ENCODE assay signal across 1 cellular context in the genomic region with DNA sequence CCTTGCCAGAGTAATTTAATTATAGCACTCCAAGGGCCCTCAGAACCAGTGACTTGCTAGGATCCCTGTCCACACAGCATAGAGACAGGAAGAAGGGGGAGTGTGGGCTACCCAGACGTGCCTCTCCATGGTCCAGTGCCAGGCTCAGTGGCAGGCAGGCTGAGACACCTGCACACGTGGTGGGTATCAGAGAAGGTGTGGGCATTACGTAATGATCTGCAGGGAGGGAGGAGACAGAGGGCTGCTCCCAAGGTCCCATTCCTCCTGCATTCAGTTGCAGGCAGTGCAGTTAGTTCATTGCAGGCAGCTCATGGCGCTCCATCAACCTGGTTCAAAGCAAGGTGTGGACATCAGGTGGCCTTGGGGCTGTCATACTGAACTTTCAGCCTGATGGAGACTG.
TF ChIP-seq lines count a peak whose summit lies in the region.

No MANE protein-coding gene starts in this region.

TF ChIP-seq in HepG2, 621 proteins besides CTCF, POLR2A, EP300 and RAD21 (continued from another document and continues in another):
- TF ChIP-seq, protein P1, sequence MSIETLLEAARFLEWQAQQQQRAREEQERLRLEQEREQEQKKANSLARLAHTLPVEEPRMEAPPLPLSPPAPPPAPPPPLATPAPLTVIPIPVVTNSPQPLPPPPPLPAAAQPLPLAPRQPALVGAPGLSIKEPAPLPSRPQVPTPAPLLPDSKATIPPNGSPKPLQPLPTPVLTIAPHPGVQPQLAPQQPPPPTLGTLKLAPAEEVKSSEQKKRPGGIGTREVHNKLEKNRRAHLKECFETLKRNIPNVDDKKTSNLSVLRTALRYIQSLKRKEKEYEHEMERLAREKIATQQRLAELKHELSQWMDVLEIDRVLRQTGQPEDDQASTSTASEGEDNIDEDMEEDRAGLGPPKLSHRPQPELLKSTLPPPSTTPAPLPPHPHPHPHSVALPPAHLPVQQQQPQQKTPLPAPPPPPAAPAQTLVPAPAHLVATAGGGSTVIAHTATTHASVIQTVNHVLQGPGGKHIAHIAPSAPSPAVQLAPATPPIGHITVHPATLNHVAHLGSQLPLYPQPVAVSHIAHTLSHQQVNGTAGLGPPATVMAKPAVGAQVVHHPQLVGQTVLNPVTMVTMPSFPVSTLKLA (IDR thresholded peaks at IDR 0.05) = peak; percentile 48
- TF ChIP-seq PHF21A (CRISPR knock-in tag; IDR thresholded peaks at IDR 0.05) = 0 out of 2 replicates have a peak, but pooled peaks have one; percentile 19
- peak; percentile 19; the same call in 1 of the 2 replicates for TF ChIP-seq KDM5B (CRISPR knock-in tag; IDR thresholded peaks at IDR 0.05; ENCODE audit: borderline replicate concordance)
- no peak for TF ChIP-seq REST (IDR thresholded peaks at IDR 0.05; ENCODE audit: borderline replicate concordance in 1 of 2, low read depth in 1 of 2, low read length in 2 of 2)
- TF ChIP-seq ZNF282 (IDR thresholded peaks at IDR 0.05; ENCODE audit: partially characterized antibody) = no peak
- TF ChIP-seq ZBTB38 (CRISPR knock-in tag; IDR thresholded peaks at IDR 0.05) = peak; percentile 32; the same call in 1 of the 2 replicates
- TF ChIP-seq ZEB1 (IDR thresholded peaks at IDR 0.05; ENCODE audit: insufficient replicate concordance, low read depth) = peak; percentile 35
- peak; percentile 95 for TF ChIP-seq ZNF644 (CRISPR knock-in tag; IDR thresholded peaks at IDR 0.05; ENCODE audit: low read depth)
- TF ChIP-seq, protein P2, sequence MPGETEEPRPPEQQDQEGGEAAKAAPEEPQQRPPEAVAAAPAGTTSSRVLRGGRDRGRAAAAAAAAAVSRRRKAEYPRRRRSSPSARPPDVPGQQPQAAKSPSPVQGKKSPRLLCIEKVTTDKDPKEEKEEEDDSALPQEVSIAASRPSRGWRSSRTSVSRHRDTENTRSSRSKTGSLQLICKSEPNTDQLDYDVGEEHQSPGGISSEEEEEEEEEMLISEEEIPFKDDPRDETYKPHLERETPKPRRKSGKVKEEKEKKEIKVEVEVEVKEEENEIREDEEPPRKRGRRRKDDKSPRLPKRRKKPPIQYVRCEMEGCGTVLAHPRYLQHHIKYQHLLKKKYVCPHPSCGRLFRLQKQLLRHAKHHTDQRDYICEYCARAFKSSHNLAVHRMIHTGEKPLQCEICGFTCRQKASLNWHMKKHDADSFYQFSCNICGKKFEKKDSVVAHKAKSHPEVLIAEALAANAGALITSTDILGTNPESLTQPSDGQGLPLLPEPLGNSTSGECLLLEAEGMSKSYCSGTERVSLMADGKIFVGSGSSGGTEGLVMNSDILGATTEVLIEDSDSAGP (CRISPR knock-in tag; IDR thresholded peaks at IDR 0.05; ENCODE audit: borderline replicate concordance) = peak; percentile 64
- no peak for TF ChIP-seq ZNF776 (CRISPR knock-in tag; IDR thresholded peaks at IDR 0.05)
- TF ChIP-seq TEAD3 (CRISPR knock-in tag; optimal IDR thresholded peaks at IDR 0.05; ENCODE audit: borderline replicate concordance) = peak; percentile 68
- TF ChIP-seq NRL (CRISPR knock-in tag; IDR thresholded peaks at IDR 0.05; ENCODE audit: borderline replicate concordance) = 0 out of 2 replicates have a peak, but pooled peaks have one; percentile 38
- TF ChIP-seq HCFC1 (IDR thresholded peaks at IDR 0.05; ENCODE audit: low read depth, low read length) = no peak
- no peak for TF ChIP-seq ZNF382 (CRISPR knock-in tag; IDR thresholded peaks at IDR 0.05; ENCODE audit: borderline replicate concordance)
- TF ChIP-seq SOX13 (IDR thresholded peaks at IDR 0.05) = no peak
- TF ChIP-seq SOX13 (CRISPR knock-in tag; conservative IDR thresholded peaks at IDR 0.05 in 1 of 2, IDR thresholded peaks at IDR 0.05 in 1 of 2) = peak in 1 of 2 experiments; percentile 58; a peak in 1 of 4 replicates
- TF ChIP-seq MIXL1 (CRISPR knock-in tag; IDR thresholded peaks at IDR 0.05) = no peak
- peak; percentile 57 for TF ChIP-seq HOXA3 (CRISPR knock-in tag; IDR thresholded peaks at IDR 0.05)
- TF ChIP-seq RORA (CRISPR knock-in tag; IDR thresholded peaks at IDR 0.05) = no peak
- no peak for TF ChIP-seq ZNF691 (CRISPR knock-in tag; IDR thresholded peaks at IDR 0.05; ENCODE audit: borderline replicate concordance, low read depth)
- peak; percentile 65 for TF ChIP-seq HNF4A (CRISPR knock-in tag; IDR thresholded peaks at IDR 0.05)
- TF ChIP-seq ZFP41 (CRISPR knock-in tag; IDR thresholded peaks at IDR 0.05; ENCODE audit: borderline replicate concordance) = no peak
- peak; percentile 24; the same call in 1 of the 2 replicates for TF ChIP-seq ATF2 (CRISPR knock-in tag; IDR thresholded peaks at IDR 0.05)
- no peak for TF ChIP-seq NFE2L2 (IDR thresholded peaks at IDR 0.05; ENCODE audit: low read length)
- 0 out of 2 replicates have a peak, but pooled peaks have one; percentile 22 for TF ChIP-seq CBX5 (CRISPR knock-in tag; IDR thresholded peaks at IDR 0.05; ENCODE audit: borderline replicate concordance)
- no peak for TF ChIP-seq NCOA1 (CRISPR knock-in tag; IDR thresholded peaks at IDR 0.05)
- TF ChIP-seq SALL1 (CRISPR knock-in tag; IDR thresholded peaks at IDR 0.05) = peak; percentile 62; the same call in 1 of the 2 replicates
- TF ChIP-seq, protein P3, sequence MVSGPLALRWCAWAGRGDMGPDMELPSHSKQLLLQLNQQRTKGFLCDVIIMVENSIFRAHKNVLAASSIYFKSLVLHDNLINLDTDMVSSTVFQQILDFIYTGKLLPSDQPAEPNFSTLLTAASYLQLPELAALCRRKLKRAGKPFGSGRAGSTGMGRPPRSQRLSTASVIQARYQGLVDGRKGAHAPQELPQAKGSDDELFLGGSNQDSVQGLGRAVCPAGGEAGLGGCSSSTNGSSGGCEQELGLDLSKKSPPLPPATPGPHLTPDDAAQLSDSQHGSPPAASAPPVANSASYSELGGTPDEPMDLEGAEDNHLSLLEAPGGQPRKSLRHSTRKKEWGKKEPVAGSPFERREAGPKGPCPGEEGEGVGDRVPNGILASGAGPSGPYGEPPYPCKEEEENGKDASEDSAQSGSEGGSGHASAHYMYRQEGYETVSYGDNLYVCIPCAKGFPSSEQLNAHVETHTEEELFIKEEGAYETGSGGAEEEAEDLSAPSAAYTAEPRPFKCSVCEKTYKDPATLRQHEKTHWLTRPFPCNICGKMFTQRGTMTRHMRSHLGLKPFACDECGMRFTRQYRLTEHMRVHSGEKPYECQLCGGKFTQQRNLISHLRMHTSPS (CRISPR knock-in tag; IDR thresholded peaks at IDR 0.05; ENCODE audit: low read depth) = 0 out of 2 replicates have a peak, but pooled peaks have one; percentile 52
- TF ChIP-seq SOX6 (IDR thresholded peaks at IDR 0.05) = no peak
- peak; percentile 37; the same call in 1 of the 2 replicates for TF ChIP-seq SOX6 (CRISPR knock-in tag; IDR thresholded peaks at IDR 0.05)
- TF ChIP-seq GATAD2A (CRISPR knock-in tag; IDR thresholded peaks at IDR 0.05) = peak; percentile 72
- TF ChIP-seq NFRKB (IDR thresholded peaks at IDR 0.05) = no peak
- no peak; the same call in 1 of the 2 replicates for TF ChIP-seq ZNF431 (CRISPR knock-in tag; IDR thresholded peaks at IDR 0.05; ENCODE audit: borderline replicate concordance, low read depth)
- no peak for TF ChIP-seq ZNF557 (CRISPR knock-in tag; IDR thresholded peaks at IDR 0.05)
- TF ChIP-seq ZNF749 (CRISPR knock-in tag; IDR thresholded peaks at IDR 0.05; ENCODE audit: borderline replicate concordance) = no peak
- no peak for TF ChIP-seq HNRNPK (IDR thresholded peaks at IDR 0.05; ENCODE audit: low read depth, low read length, poor library complexity, severe bottlenecking)
- peak; percentile 57 for TF ChIP-seq RXRA (CRISPR knock-in tag; IDR thresholded peaks at IDR 0.05)
- TF ChIP-seq MXD4 (CRISPR knock-in tag; IDR thresholded peaks at IDR 0.05) = peak; percentile 49; the same call in 1 of the 2 replicates
- no peak for TF ChIP-seq ZSCAN21 (CRISPR knock-in tag; IDR thresholded peaks at IDR 0.05; ENCODE audit: borderline replicate concordance)
- TF ChIP-seq TCF7L2 (IDR thresholded peaks at IDR 0.05; ENCODE audit: low read depth, low read length) = no peak
- TF ChIP-seq MXD1 (CRISPR knock-in tag; IDR thresholded peaks at IDR 0.05) = no peak
- TF ChIP-seq ZNF615 (CRISPR knock-in tag; IDR thresholded peaks at IDR 0.05; ENCODE audit: borderline replicate concordance) = no peak
- TF ChIP-seq PITX1 (CRISPR knock-in tag; IDR thresholded peaks at IDR 0.05) = no peak; the same call in 1 of the 2 replicates
- TF ChIP-seq, protein P4, sequence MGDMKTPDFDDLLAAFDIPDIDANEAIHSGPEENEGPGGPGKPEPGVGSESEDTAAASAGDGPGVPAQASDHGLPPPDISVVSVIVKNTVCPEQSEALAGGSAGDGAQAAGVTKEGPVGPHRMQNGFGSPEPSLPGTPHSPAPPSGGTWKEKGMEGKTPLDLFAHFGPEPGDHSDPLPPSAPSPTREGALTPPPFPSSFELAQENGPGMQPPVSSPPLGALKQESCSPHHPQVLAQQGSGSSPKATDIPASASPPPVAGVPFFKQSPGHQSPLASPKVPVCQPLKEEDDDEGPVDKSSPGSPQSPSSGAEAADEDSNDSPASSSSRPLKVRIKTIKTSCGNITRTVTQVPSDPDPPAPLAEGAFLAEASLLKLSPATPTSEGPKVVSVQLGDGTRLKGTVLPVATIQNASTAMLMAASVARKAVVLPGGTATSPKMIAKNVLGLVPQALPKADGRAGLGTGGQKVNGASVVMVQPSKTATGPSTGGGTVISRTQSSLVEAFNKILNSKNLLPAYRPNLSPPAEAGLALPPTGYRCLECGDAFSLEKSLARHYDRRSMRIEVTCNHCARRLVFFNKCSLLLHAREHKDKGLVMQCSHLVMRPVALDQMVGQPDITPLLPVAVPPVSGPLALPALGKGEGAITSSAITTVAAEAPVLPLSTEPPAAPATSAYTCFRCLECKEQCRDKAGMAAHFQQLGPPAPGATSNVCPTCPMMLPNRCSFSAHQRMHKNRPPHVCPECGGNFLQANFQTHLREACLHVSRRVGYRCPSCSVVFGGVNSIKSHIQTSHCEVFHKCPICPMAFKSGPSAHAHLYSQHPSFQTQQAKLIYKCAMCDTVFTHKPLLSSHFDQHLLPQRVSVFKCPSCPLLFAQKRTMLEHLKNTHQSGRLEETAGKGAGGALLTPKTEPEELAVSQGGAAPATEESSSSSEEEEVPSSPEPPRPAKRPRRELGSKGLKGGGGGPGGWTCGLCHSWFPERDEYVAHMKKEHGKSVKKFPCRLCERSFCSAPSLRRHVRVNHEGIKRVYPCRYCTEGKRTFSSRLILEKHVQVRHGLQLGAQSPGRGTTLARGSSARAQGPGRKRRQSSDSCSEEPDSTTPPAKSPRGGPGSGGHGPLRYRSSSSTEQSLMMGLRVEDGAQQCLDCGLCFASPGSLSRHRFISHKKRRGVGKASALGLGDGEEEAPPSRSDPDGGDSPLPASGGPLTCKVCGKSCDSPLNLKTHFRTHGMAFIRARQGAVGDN (CRISPR knock-in tag; IDR thresholded peaks at IDR 0.05) = peak; percentile 77
- TF ChIP-seq RXRB (CRISPR knock-in tag; IDR thresholded peaks at IDR 0.05; ENCODE audit: borderline replicate concordance) = peak; percentile 45; the same call in 1 of the 2 replicates
- TF ChIP-seq ZNF331 (CRISPR knock-in tag; IDR thresholded peaks at IDR 0.05) = peak; percentile 31; the same call in 1 of the 2 replicates
- TF ChIP-seq MAX (IDR thresholded peaks at IDR 0.05) = peak; percentile 34; the same call in 1 of the 2 replicates
- peak; percentile 25; the same call in 1 of the 2 replicates for TF ChIP-seq SAP130 (CRISPR knock-in tag; IDR thresholded peaks at IDR 0.05; ENCODE audit: low read depth)
- TF ChIP-seq NR2F6 (IDR thresholded peaks at IDR 0.05) = no peak
- TF ChIP-seq NR2F6 (CRISPR knock-in tag; IDR thresholded peaks at IDR 0.05) = peak; percentile 52; the same call in 1 of the 2 replicates
- no peak for TF ChIP-seq TCF7 (IDR thresholded peaks at IDR 0.05; ENCODE audit: low read depth)
- peak; percentile 32; the same call in 1 of the 2 replicates for TF ChIP-seq MEIS2 (CRISPR knock-in tag; IDR thresholded peaks at IDR 0.05)
